In genomic region chr4:97910005-97910404, GRCh38 we compare ENCODE assay signal across 13 cellular contexts.
A peak's percentile ranks its signal among the peaks of the same experiment; 100 is the strongest.
DNase-seq lines count a peak whose midpoint lies in the region; ATAC-seq and TF ChIP-seq lines count a peak whose summit lies in the region.
"Had no signal": no experiment of that assay in that cellular context is flagged by ENCODE, and none has a peak within 500 bp of the region (broad histone marks: within the 10 kb centered on the region; RNA-seq: fewer than 3 reads in every experiment).

No MANE protein-coding gene starts in this region.

- POLR2A ChIA-PET in OCI-LY7 (lab: Charles Lee): no interaction called here
- POLR2A ChIA-PET in CD8-positive, alpha-beta memory T cell (lab: Charles Lee): no interaction called here

- H3K4me2 ChIP-seq in OCI-LY7 (ENCODE audit: low read length): no peak overlapping the region

- peaks cover 8% of the 10 kb centered on the region for H3K9me3 Mint-ChIP-seq in stimulated activated effector memory CD8-positive, alpha-beta T cell treated with anti-CD3 and anti-CD28 coated beads, Interleukin-12 subunit alpha, Interleukin-12 subunit beta, amount 100 ng/mL, for 72 hours
- peaks cover 5 to 11% of the 10 kb centered on the region in 2 donors for H3K9me3 Mint-ChIP-seq in natural killer cell
- peaks cover 3 to 7% (median 3%) of the 10 kb centered on the region in 5 donors for H3K9me3 Mint-ChIP-seq in CD8-positive, alpha-beta memory T cell

- H3K9me2 ChIP-seq in OCI-LY7 (ENCODE audit: insufficient read depth, low read length): no peaks in the 10 kb centered on the region

- no peak overlapping the region for H3K4me3 ChIP-seq in OCI-LY7 (ENCODE audit: low read depth, low read length, poor library complexity, severe bottlenecking)
- no peak overlapping the region for H3K4me3 ChIP-seq in CD8-positive, alpha-beta memory T cell (ENCODE audit: low read length)
- H3K4me3 ChIP-seq: dorsolateral prefrontal cortex had no signal

- H3K27ac Mint-ChIP-seq in stimulated activated effector memory CD8-positive, alpha-beta T cell treated with anti-CD3 and anti-CD28 coated beads, Interleukin-12 subunit alpha, Interleukin-12 subunit beta, amount 100 ng/mL, for 72 hours: no peak overlapping the region
- no peak overlapping the region for H3K27ac Mint-ChIP-seq in natural killer cell
- no peak overlapping the region for H3K27ac Mint-ChIP-seq in CD8-positive, alpha-beta memory T cell
- H3K27ac Mint-ChIP-seq: activated naive CD8-positive, alpha-beta T cell had no signal

- H3K27me3 ChIP-seq in CD8-positive, alpha-beta memory T cell (ENCODE audit: insufficient read depth, low read length, poor library complexity, severe bottlenecking): no peaks in the 10 kb centered on the region
- H3K27me3 ChIP-seq: dorsolateral prefrontal cortex had no signal

- H3K27me3 Mint-ChIP-seq in natural killer cell (ENCODE audit: low read depth in 2 of 2): no peaks in the 10 kb centered on the region
- H3K27me3 Mint-ChIP-seq in CD8-positive, alpha-beta memory T cell: no peaks in the 10 kb centered on the region
- H3K27me3 Mint-ChIP-seq: activated naive CD8-positive, alpha-beta T cell had no signal

- BruUV-seq in OCI-LY7 (replicated peaks; lab: Mats Ljungman, UMichigan): no TSS peak

- no peak overlapping the region for H3K4me3 Mint-ChIP-seq in stimulated activated effector memory CD8-positive, alpha-beta T cell treated with anti-CD3 and anti-CD28 coated beads, Interleukin-12 subunit alpha, Interleukin-12 subunit beta, amount 100 ng/mL, for 72 hours
- H3K4me3 Mint-ChIP-seq in natural killer cell: no peak overlapping the region
- no peak overlapping the region for H3K4me3 Mint-ChIP-seq in CD8-positive, alpha-beta memory T cell
- H3K4me3 Mint-ChIP-seq: activated naive CD8-positive, alpha-beta T cell had no signal

- no peaks in the 10 kb centered on the region for H3K36me3 Mint-ChIP-seq in stimulated activated effector memory CD8-positive, alpha-beta T cell treated with anti-CD3 and anti-CD28 coated beads, Interleukin-12 subunit alpha, Interleukin-12 subunit beta, amount 100 ng/mL, for 72 hours
- no peaks in the 10 kb centered on the region for H3K36me3 Mint-ChIP-seq in natural killer cell
- no peaks in the 10 kb centered on the region for H3K36me3 Mint-ChIP-seq in CD8-positive, alpha-beta memory T cell
- H3K36me3 Mint-ChIP-seq: activated naive CD8-positive, alpha-beta T cell had no signal

- no peaks in the 10 kb centered on the region for H3K79me2 ChIP-seq in OCI-LY7 (ENCODE audit: insufficient read depth, low read depth, low read length)

- CTCF ChIA-PET in OCI-LY7 (lab: Charles Lee; ENCODE audit: unreplicated experiment): no interaction called here
- CTCF ChIA-PET in CD8-positive, alpha-beta memory T cell (lab: Charles Lee): no interaction called here

- no peaks in the 10 kb centered on the region for H3K9me3 ChIP-seq in OCI-LY7 (ENCODE audit: low read length)
- no peaks in the 10 kb centered on the region for H3K9me3 ChIP-seq in CD8-positive, alpha-beta memory T cell (ENCODE audit: low read length)

- no peaks in the 10 kb centered on the region for H3K4me1 ChIP-seq in OCI-LY7 (ENCODE audit: insufficient read depth, low read length, poor library complexity, severe bottlenecking)
- no peaks in the 10 kb centered on the region for H3K4me1 ChIP-seq in CD8-positive, alpha-beta memory T cell (ENCODE audit: insufficient read depth, low read length)

- ATAC-seq in HG02623 (IDR thresholded peaks at IDR 0.05; ENCODE audit: unreplicated experiment) (peak; percentile 66), natural killer cell (no peak)
- ATAC-seq in stimulated activated effector memory CD8-positive, alpha-beta T cell treated with anti-CD3 and anti-CD28 coated beads, Interleukin-12 subunit alpha, Interleukin-12 subunit beta, amount 100 ng/mL, for 72 hours: no peak

- intact Hi-C loops in OCI-LY7 (cut with micrococcal nuclease; ENCODE audit: unreplicated experiment): no loop called here
- intact Hi-C loops in natural killer cell (cut with micrococcal nuclease): no loop called here

- H3K36me3 ChIP-seq in OCI-LY7 (ENCODE audit: insufficient read depth, low read length): no peaks in the 10 kb centered on the region
- no peaks in the 10 kb centered on the region for H3K36me3 ChIP-seq in CD8-positive, alpha-beta memory T cell (ENCODE audit: insufficient read depth, low read length)

- DNase-seq in DMS53 treated with DMSO at 0.1 percent for 48 hours (lab: John Stamatoyannopoulos, UW; ENCODE audit: unreplicated experiment): peak; percentile 62
- peak; percentile 11 for DNase-seq in OCI-LY7 (ENCODE audit: low spot score)
- peak; percentile 60 for DNase-seq in iPS DF 19.7 (ENCODE audit: low read depth, low spot score)
- no peak for DNase-seq in stimulated activated effector memory CD8-positive, alpha-beta T cell treated with anti-CD3 and anti-CD28 coated beads, Interleukin-12 subunit alpha, Interleukin-12 subunit beta, amount 100 ng/mL, for 72 hours (ENCODE audit: low spot score in 2 of 2)
- DNase-seq in stimulated activated CD4-positive, alpha-beta T cell treated with anti-CD3 and anti-CD28 coated beads, Interleukin-4, amount 100 ng/mL, for 4 hours: no peak
- no peak for DNase-seq in natural killer cell
- no peak for DNase-seq in CD8-positive, alpha-beta memory T cell
- DNase-seq: C1 segment of cervical spinal cord, dorsolateral prefrontal cortex, NCI-H1436 treated with DMSO at 0.1 percent for 48 hours, SHP77 treated with DMSO at 0.1 percent for 48 hours had no signal

- H4K20me1 ChIP-seq in OCI-LY7 (ENCODE audit: insufficient read depth, low read length): no peaks in the 10 kb centered on the region

- no peak overlapping the region for H2AFZ ChIP-seq in OCI-LY7 (ENCODE audit: low read length)

- TF ChIP-seq CTCF in OCI-LY7 (conservative IDR thresholded peaks at IDR 0.05; ENCODE audit: low read length) (peak; percentile 66), natural killer cell (IDR thresholded peaks at IDR 0.05) (no peak)

- no peaks in the 10 kb centered on the region for H3K4me1 Mint-ChIP-seq in stimulated activated effector memory CD8-positive, alpha-beta T cell treated with anti-CD3 and anti-CD28 coated beads, Interleukin-12 subunit alpha, Interleukin-12 subunit beta, amount 100 ng/mL, for 72 hours
- H3K4me1 Mint-ChIP-seq in natural killer cell: no peaks in the 10 kb centered on the region
- H3K4me1 Mint-ChIP-seq in CD8-positive, alpha-beta memory T cell: no peaks in the 10 kb centered on the region

- no peak overlapping the region for H3K27ac ChIP-seq in OCI-LY7 (ENCODE audit: low read depth, low read length, poor library complexity, severe bottlenecking)
- no peak overlapping the region for H3K27ac ChIP-seq in CD8-positive, alpha-beta memory T cell (ENCODE audit: low read depth, low read length)
- H3K27ac ChIP-seq: dorsolateral prefrontal cortex had no signal

Comparison
In these comparisons a context has a peak if more than half of its experiments do, and no peak if none do; other contexts are left out.
1. DNase-seq: peak in DMS53 treated with DMSO at 0.1 percent for 48 hours (single experiment), OCI-LY7 (single experiment) and iPS DF 19.7 (single experiment); none in stimulated activated effector memory CD8-positive, alpha-beta T cell treated with anti-CD3 and anti-CD28 coated beads, Interleukin-12 subunit alpha, Interleukin-12 subunit beta, amount 100 ng/mL, for 72 hours (0 of 2), stimulated activated CD4-positive, alpha-beta T cell treated with anti-CD3 and anti-CD28 coated beads, Interleukin-4, amount 100 ng/mL, for 4 hours (0 of 2), natural killer cell (single experiment) and CD8-positive, alpha-beta memory T cell (0 of 5).